In the genomic region with DNA sequence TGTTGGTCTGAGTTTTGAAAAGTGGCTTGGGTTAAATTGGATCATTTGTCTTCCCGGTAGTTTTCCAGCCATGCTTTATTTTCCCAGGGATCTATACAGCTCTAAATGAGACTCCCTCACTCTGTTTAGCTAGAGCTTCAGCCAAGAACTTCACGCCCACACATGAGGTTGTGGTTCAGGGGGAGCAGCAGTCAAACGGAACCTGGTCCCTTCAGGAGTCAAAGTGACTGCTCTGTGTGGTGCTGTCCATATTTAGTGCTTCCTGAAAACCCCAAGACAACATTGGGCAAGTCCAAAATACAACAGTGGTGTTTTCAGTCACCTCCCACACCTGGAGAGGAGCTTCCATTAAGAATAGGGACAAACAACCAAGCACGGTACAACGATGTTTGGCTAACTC, we compare ENCODE assay signal across 16 cellular contexts.
DNase-seq lines count a peak whose midpoint lies in the region; ATAC-seq, FAIRE-seq and TF ChIP-seq lines count a peak whose summit lies in the region.
"Had no signal": no experiment of that assay in that cellular context is flagged by ENCODE, and none has a peak within 500 bp of the region (broad histone marks: within the 10 kb centered on the region; RNA-seq: fewer than 3 reads in every experiment).

No MANE protein-coding gene starts in this region.

- H3K4me1 Mint-ChIP-seq in CD14-positive monocyte = no peaks in the 10 kb centered on the region

- H3K4me2 ChIP-seq in MM.1S (ENCODE audit: low read depth, low read length) (peak overlapping the region; percentile 4; the same call in 1 of the 2 replicates), osteoblast (ENCODE audit: insufficient read depth, low read length) (peak overlapping the region; percentile 6)

- DNase-seq in GM13977 (ENCODE audit: low spot score) = peak; percentile 41
- no peak for DNase-seq in MM.1S
- DNase-seq in osteoblast (ENCODE audit: insufficient read length, low spot score, missing footprints) = no peak
- no peak for DNase-seq in lower leg skin (ENCODE audit: low spot score in 2 of 2)
- no peak for DNase-seq in CD14-positive monocyte (ENCODE audit: low spot score)
- DNase-seq in GM19239 (ENCODE audit: insufficient read length, low spot score) = no peak
- DNase-seq: activated CD4-positive, CD25-positive, alpha-beta regulatory T cell; brain microvascular endothelial cell; GF-D8; hypothalamus; NCI-H1694 treated with DMSO at 0.1 percent for 48 hours had no signal

- no peak for TF ChIP-seq CTCF in GM13977 (IDR thresholded peaks at IDR 0.05; ENCODE audit: extremely low read depth, insufficient read depth, missing control alignments)
- no peak for TF ChIP-seq CTCF in MM.1S (IDR thresholded peaks at IDR 0.05; ENCODE audit: low read length)
- TF ChIP-seq CTCF in osteoblast (IDR thresholded peaks at IDR 0.05; ENCODE audit: extremely low read depth, low read depth, low read length) = no peak
- no peak for TF ChIP-seq CTCF in lower leg skin (IDR thresholded peaks at IDR 0.05)
- TF ChIP-seq CTCF in CD14-positive monocyte (IDR thresholded peaks at IDR 0.05) = no peak

- in situ Hi-C loops in GM13977 (cut with MboI; ENCODE audit: low pct_unique_long_range_greater_than_20kb, low sequenced_read_pairs, unreplicated experiment) = no loop called here

- TF ChIP-seq POLR2A in lower leg skin (IDR thresholded peaks at IDR 0.05) = no peak

- H3K9me3 ChIP-seq in MM.1S (replicated peaks; ENCODE audit: insufficient read depth, low read length) (no peaks in the 10 kb centered on the region), osteoblast (ENCODE audit: low read depth, low read length) (no peaks in the 10 kb centered on the region)

- H3K4me3 Mint-ChIP-seq in CD14-positive monocyte = no peak overlapping the region

- H3K9me2 ChIP-seq in MM.1S (replicated peaks; ENCODE audit: insufficient read depth, low read length) = no peaks in the 10 kb centered on the region

- no peak for FAIRE-seq in GM19239 (lab: Jason Lieb, UNC)
- FAIRE-seq: HTR-8/SVneo had no signal

- no peaks in the 10 kb centered on the region for H3K36me3 Mint-ChIP-seq in CD14-positive monocyte

- H3K9me3 Mint-ChIP-seq in CD14-positive monocyte = peaks cover 0 to 6% (median 1%) of the 10 kb centered on the region in 7 donors

- no peaks in the 10 kb centered on the region for H4K20me1 ChIP-seq in MM.1S (ENCODE audit: insufficient read depth, low read length)
- H4K20me1 ChIP-seq in osteoblast (ENCODE audit: insufficient read depth, low read length) = peaks cover 26% of the 10 kb centered on the region

- H3K79me2 ChIP-seq in MM.1S (ENCODE audit: low read length) (peaks cover 5% of the 10 kb centered on the region; the same call in 1 of the 2 replicates), osteoblast (ENCODE audit: insufficient read depth, low read length) (peaks cover 83% of the 10 kb centered on the region)

- H2AFZ ChIP-seq in MM.1S (ENCODE audit: low read length) (no peak overlapping the region), osteoblast (ENCODE audit: low read length) (no peak overlapping the region)

- H3F3A ChIP-seq in MM.1S (ENCODE audit: insufficient read depth, low read length) = peaks cover 3% of the 10 kb centered on the region; the same call in 1 of the 2 replicates

- no peaks in the 10 kb centered on the region for H3K36me3 ChIP-seq in MM.1S (replicated peaks; ENCODE audit: insufficient read depth, low read length)
- H3K36me3 ChIP-seq in osteoblast (ENCODE audit: insufficient read depth, low read length) = peaks cover 20% of the 10 kb centered on the region
- H3K36me3 ChIP-seq: brain microvascular endothelial cell had no signal

- intact Hi-C loops in lower leg skin (cut with DNase I; ENCODE audit: low total_unique reads) (no loop called here), CD14-positive monocyte (cut with micrococcal nuclease) (no loop called here)

- no peak overlapping the region for H3K9ac ChIP-seq in MM.1S (ENCODE audit: low read length)

- H3K27ac Mint-ChIP-seq in CD14-positive monocyte = no peak overlapping the region

- peak; percentile 61 for ATAC-seq in GM21737 (IDR thresholded peaks at IDR 0.05; ENCODE audit: unreplicated experiment)
- ATAC-seq in GM19035 (IDR thresholded peaks at IDR 0.05; ENCODE audit: unreplicated experiment) = no peak
- ATAC-seq: SK-N-SH treated with all-trans-retinoic acid at 6 μM for 48 hours had no signal

- H3K4me3 ChIP-seq in MM.1S (ENCODE audit: low read length) (no peak overlapping the region), osteoblast (ENCODE audit: insufficient read depth, low read length) (no peak overlapping the region), lower leg skin (ENCODE audit: low read depth, poor library complexity, severe bottlenecking) (no peak overlapping the region)

- WGBS in lower leg skin, 2 donors = 76 to 79% methylated on average over 5 of the region's 5 CpGs

- H3K27me3 ChIP-seq in MM.1S (replicated peaks; ENCODE audit: insufficient read depth, low read length) = no peaks in the 10 kb centered on the region
- no peaks in the 10 kb centered on the region for H3K27me3 ChIP-seq in osteoblast (ENCODE audit: insufficient read depth, low read length)
- H3K27me3 ChIP-seq: brain microvascular endothelial cell had no signal

- H3K27ac ChIP-seq in MM.1S (ENCODE audit: low read length) (no peak overlapping the region), osteoblast (ENCODE audit: low read depth, low read length) (peak overlapping the region; percentile 12)
- H3K27ac ChIP-seq: brain microvascular endothelial cell, C4-2B had no signal

- peaks cover 0 to 2% (median 0%) of the 10 kb centered on the region in 3 donors for H3K27me3 Mint-ChIP-seq in CD14-positive monocyte (ENCODE audit: low read depth in 3 of 3)

- H3K4me1 ChIP-seq in MM.1S (ENCODE audit: low read length) (peaks cover 24% of the 10 kb centered on the region), osteoblast (ENCODE audit: insufficient read depth, low read length) (peaks cover 31% of the 10 kb centered on the region)
